Comparison of ENCODE assay signal across 8 cellular contexts in genomic region chr5:116573279-116573616, GRCh38. TPM values are rescaled to one million over a fixed set of nuclear protein-coding genes. Genes with fewer than 3 reads are reported as not detected.
DNase-seq lines count a peak whose midpoint lies in the region; ATAC-seq and TF ChIP-seq lines count a peak whose summit lies in the region.

No MANE protein-coding gene starts in this region.

- no peaks in the 10 kb centered on the region for H3K36me3 ChIP-seq in rectal smooth muscle tissue (ENCODE audit: control insufficient read depth, insufficient read depth, low read length)

- no peaks in the 10 kb centered on the region for H3K9me3 Mint-ChIP-seq in activated CD4-positive, alpha-beta T cell treated with anti-CD3 and anti-CD28 coated beads, Interleukin-2, amount 10 ng/mL, durations not matched to agents 24 days and 14 days
- no peaks in the 10 kb centered on the region for H3K9me3 Mint-ChIP-seq in activated CD8-positive, alpha-beta T cell treated with anti-CD3 and anti-CD28 coated beads for 36 hours

- ATAC-seq in activated CD8-positive, alpha-beta T cell treated with anti-CD3 and anti-CD28 coated beads for 36 hours, result no peak
- ATAC-seq in left ventricle myocardium superior (peak; percentile 5), GM19023 (IDR thresholded peaks at IDR 0.05; ENCODE audit: unreplicated experiment) (no peak)

- peak overlapping the region; percentile 46 for H3K9ac ChIP-seq in rectal smooth muscle tissue (ENCODE audit: low read length)

- CTCF ChIA-PET in activated CD8-positive, alpha-beta T cell treated with anti-CD3 and anti-CD28 coated beads for 36 hours (lab: Charles Lee), result no interaction called here

- POLR2A ChIA-PET in activated CD8-positive, alpha-beta T cell treated with anti-CD3 and anti-CD28 coated beads for 36 hours (lab: Charles Lee), result no interaction called here

- H3K4me1 Mint-ChIP-seq in activated CD4-positive, alpha-beta T cell treated with anti-CD3 and anti-CD28 coated beads, Interleukin-2, amount 10 ng/mL, durations not matched to agents 24 days and 14 days, result peaks cover 20% of the 10 kb centered on the region
- peaks cover 27% of the 10 kb centered on the region for H3K4me1 Mint-ChIP-seq in activated CD8-positive, alpha-beta T cell treated with anti-CD3 and anti-CD28 coated beads for 36 hours (ENCODE audit: low read depth)

- H3K27ac Mint-ChIP-seq in activated CD4-positive, alpha-beta T cell treated with anti-CD3 and anti-CD28 coated beads, Interleukin-2, amount 10 ng/mL, durations not matched to agents 24 days and 14 days, result no peak overlapping the region
- no peak overlapping the region for H3K27ac Mint-ChIP-seq in activated CD8-positive, alpha-beta T cell treated with anti-CD3 and anti-CD28 coated beads for 36 hours

- peak overlapping the region; percentile 58 for H3K4me3 Mint-ChIP-seq in activated CD4-positive, alpha-beta T cell treated with anti-CD3 and anti-CD28 coated beads, Interleukin-2, amount 10 ng/mL, durations not matched to agents 24 days and 14 days
- H3K4me3 Mint-ChIP-seq in activated CD8-positive, alpha-beta T cell treated with anti-CD3 and anti-CD28 coated beads for 36 hours, result peak overlapping the region; percentile 36

- H3K27ac ChIP-seq in rectal smooth muscle tissue (ENCODE audit: low read depth, low read length), result peak overlapping the region; percentile 72

- peaks cover 2% of the 10 kb centered on the region for H3K4me1 ChIP-seq in rectal smooth muscle tissue (ENCODE audit: control insufficient read depth, insufficient read depth, low read length)

- intact Hi-C loops in activated CD4-positive, alpha-beta T cell treated with anti-CD3 and anti-CD28 coated beads, Interleukin-2, amount 10 ng/mL, durations not matched to agents 24 days and 14 days (cut with micrococcal nuclease), result loop anchor here (5.0 to 10.0 kb wide), 4 partner anchors 438 to 1391 kb away; partner anchors contain the start of genes CDO1 and LVRN
- intact Hi-C loops in activated CD8-positive, alpha-beta T cell treated with anti-CD3 and anti-CD28 coated beads for 36 hours (cut with micrococcal nuclease), result no loop called here
- intact Hi-C loops in left ventricle myocardium superior (cut with micrococcal nuclease), result no loop called here

- no peaks in the 10 kb centered on the region for H3K36me3 Mint-ChIP-seq in activated CD4-positive, alpha-beta T cell treated with anti-CD3 and anti-CD28 coated beads, Interleukin-2, amount 10 ng/mL, durations not matched to agents 24 days and 14 days (ENCODE audit: low read depth)
- no peaks in the 10 kb centered on the region for H3K36me3 Mint-ChIP-seq in activated CD8-positive, alpha-beta T cell treated with anti-CD3 and anti-CD28 coated beads for 36 hours (ENCODE audit: low read depth)

- peak overlapping the region; percentile 77 for H3K4me3 ChIP-seq in rectal smooth muscle tissue (ENCODE audit: low read length)

- peaks cover 80% of the 10 kb centered on the region for H3K27me3 Mint-ChIP-seq in activated CD4-positive, alpha-beta T cell treated with anti-CD3 and anti-CD28 coated beads, Interleukin-2, amount 10 ng/mL, durations not matched to agents 24 days and 14 days
- H3K27me3 Mint-ChIP-seq in activated CD8-positive, alpha-beta T cell treated with anti-CD3 and anti-CD28 coated beads for 36 hours, result peaks cover 70% of the 10 kb centered on the region

- no peak for DNase-seq in activated CD4-positive, alpha-beta T cell treated with anti-CD3 and anti-CD28 coated beads, Interleukin-2, amount 10 ng/mL, durations not matched to agents 24 days and 14 days
- DNase-seq in activated CD4-positive, alpha-beta T cell treated with anti-CD3 and anti-CD28 coated beads, Interleukin-2, amount 50 U/mL, for 1 hour, result no peak
- DNase-seq in activated CD8-positive, alpha-beta T cell treated with anti-CD3 and anti-CD28 coated beads for 36 hours, result peak; percentile 11
- DNase-seq in left ventricle myocardium superior (peak; percentile 58), GM19238 (ENCODE audit: insufficient read length, low spot score) (no peak)
- no peak for DNase-seq in stimulated activated CD4-positive, alpha-beta T cell treated with anti-CD3 and anti-CD28 coated beads, Interleukin-4, amount 100 ng/mL, for 24 hours

- peaks cover 4% of the 10 kb centered on the region for H3K27me3 ChIP-seq in rectal smooth muscle tissue (ENCODE audit: control insufficient read depth, insufficient read depth, low read length)

- TF ChIP-seq CTCF in activated CD8-positive, alpha-beta T cell treated with anti-CD3 and anti-CD28 coated beads for 36 hours (IDR thresholded peaks at IDR 0.05), result no peak

RNA-seq across cellular contexts. Expression of gene SEMA6A, which starts 1.4 kb away (rescaled TPM):
- 0.19 and 0.24 TPM in 2 replicates for total RNA-seq in activated CD4-positive, alpha-beta T cell treated with anti-CD3 and anti-CD28 coated beads, Interleukin-2, amount 10 ng/mL, durations not matched to agents 24 days and 14 days
- not detected for total RNA-seq in activated CD8-positive, alpha-beta T cell treated with anti-CD3 and anti-CD28 coated beads for 36 hours
- 6.4 TPM for total RNA-seq in left ventricle myocardium superior

Comparison
In these comparisons a context has a peak if more than half of its experiments do, and no peak if none do; other contexts are left out.
1. DNase-seq: peak in activated CD8-positive, alpha-beta T cell treated with anti-CD3 and anti-CD28 coated beads for 36 hours (single experiment) and left ventricle myocardium superior (single experiment); none in activated CD4-positive, alpha-beta T cell treated with anti-CD3 and anti-CD28 coated beads, Interleukin-2, amount 10 ng/mL, durations not matched to agents 24 days and 14 days (single experiment), activated CD4-positive, alpha-beta T cell treated with anti-CD3 and anti-CD28 coated beads, Interleukin-2, amount 50 U/mL, for 1 hour (single experiment), GM19238 (single experiment) and stimulated activated CD4-positive, alpha-beta T cell treated with anti-CD3 and anti-CD28 coated beads, Interleukin-4, amount 100 ng/mL, for 24 hours (single experiment).